ENCODE assay signal across 14 cellular contexts in genomic region chr10:49831352-49832040, GRCh38.
DNase-seq lines count a peak whose midpoint lies in the region; ATAC-seq and TF ChIP-seq lines count a peak whose summit lies in the region.
"Had no signal": no experiment of that assay in that cellular context is flagged by ENCODE, and none has a peak within 500 bp of the region (broad histone marks: within the 10 kb centered on the region; RNA-seq: fewer than 3 reads in every experiment).

No MANE protein-coding gene starts in this region.

- H3K27me3 ChIP-seq in left ventricle myocardium inferior (ENCODE audit: low read depth) (no peaks in the 10 kb centered on the region), right cardiac atrium (ENCODE audit: control insufficient read depth, insufficient read depth) (no peaks in the 10 kb centered on the region)
- H3K27me3 ChIP-seq: SJCRH30 had no signal

- H3K4me1 ChIP-seq in left ventricle myocardium inferior (no peaks in the 10 kb centered on the region), right cardiac atrium (ENCODE audit: control insufficient read depth, insufficient read depth, low read length) (no peaks in the 10 kb centered on the region)
- H3K4me1 ChIP-seq: lower lobe of right lung, SJCRH30 had no signal

- peak overlapping the region; percentile 54 for H3K27ac ChIP-seq in left ventricle myocardium inferior (replicated peaks)
- no peak overlapping the region for H3K27ac ChIP-seq in right cardiac atrium (ENCODE audit: low read length)
- H3K27ac ChIP-seq: lower lobe of right lung, SJCRH30 had no signal

- intact Hi-C loops in left ventricle myocardium inferior (cut with micrococcal nuclease) (no loop called here), right cardiac atrium (cut with DNase I) (no loop called here)

- H3K36me3 ChIP-seq in left ventricle myocardium inferior, result peaks cover 53% of the 10 kb centered on the region
- H3K36me3 ChIP-seq: SJCRH30 had no signal

- H3K9me3 ChIP-seq in left ventricle myocardium inferior (replicated peaks) (no peaks in the 10 kb centered on the region), right cardiac atrium (ENCODE audit: control insufficient read depth, low read length) (no peaks in the 10 kb centered on the region)
- H3K9me3 ChIP-seq: lower lobe of right lung, SJCRH30 had no signal

- DNase-seq in left ventricle myocardium inferior (no peak), right cardiac atrium (no peak), choroid plexus epithelial cell (ENCODE audit: low read depth) (peak; percentile 23), kidney glomerular epithelial cell (lab: John Stamatoyannopoulos, UW) (peak; percentile 86), MV-4-11 (lab: John Stamatoyannopoulos, UW) (no peak), pons (ENCODE audit: low spot score) (no peak)
- DNase-seq: activated CD4-positive, alpha-beta T cell treated with anti-CD3 and anti-CD28 coated beads, Interleukin-2, amount 50 U/mL, for 1 hour; lower lobe of right lung; NCI-H2171 treated with DMSO at 0.1 percent for 48 hours; SJCRH30; small intestine had no signal

- ATAC-seq in right cardiac atrium, result no peak
- ATAC-seq in GM21381 (IDR thresholded peaks at IDR 0.05; ENCODE audit: unreplicated experiment), result no peak
- ATAC-seq in HG02610 (IDR thresholded peaks at IDR 0.05; ENCODE audit: unreplicated experiment), result no peak
- ATAC-seq: K562 had no signal

- H3K4me3 ChIP-seq in left ventricle myocardium inferior, result no peak overlapping the region
- no peak overlapping the region for H3K4me3 ChIP-seq in right cardiac atrium (ENCODE audit: low read length)
- no peak overlapping the region for H3K4me3 ChIP-seq in choroid plexus epithelial cell (ENCODE audit: low read depth, low read length)
- H3K4me3 ChIP-seq: K562, lower lobe of right lung, SJCRH30 had no signal

- TF ChIP-seq CTCF in left ventricle myocardium inferior (IDR thresholded peaks at IDR 0.05; ENCODE audit: borderline replicate concordance), result no peak
- no peak for TF ChIP-seq CTCF in choroid plexus epithelial cell (conservative IDR thresholded peaks at IDR 0.05; ENCODE audit: low read depth, low read length)

- WGBS in right cardiac atrium, result 67% methylated on average over 8 of the region's 8 CpGs

Comparison
In these comparisons a context has a peak if more than half of its experiments do, and no peak if none do; other contexts are left out.
1. DNase-seq: peak in choroid plexus epithelial cell (single experiment) and kidney glomerular epithelial cell (single experiment); none in left ventricle myocardium inferior (single experiment), right cardiac atrium (0 of 3), MV-4-11 (single experiment) and pons (single experiment).